10 cellular contexts compared by ENCODE assay signal in the genomic region with DNA sequence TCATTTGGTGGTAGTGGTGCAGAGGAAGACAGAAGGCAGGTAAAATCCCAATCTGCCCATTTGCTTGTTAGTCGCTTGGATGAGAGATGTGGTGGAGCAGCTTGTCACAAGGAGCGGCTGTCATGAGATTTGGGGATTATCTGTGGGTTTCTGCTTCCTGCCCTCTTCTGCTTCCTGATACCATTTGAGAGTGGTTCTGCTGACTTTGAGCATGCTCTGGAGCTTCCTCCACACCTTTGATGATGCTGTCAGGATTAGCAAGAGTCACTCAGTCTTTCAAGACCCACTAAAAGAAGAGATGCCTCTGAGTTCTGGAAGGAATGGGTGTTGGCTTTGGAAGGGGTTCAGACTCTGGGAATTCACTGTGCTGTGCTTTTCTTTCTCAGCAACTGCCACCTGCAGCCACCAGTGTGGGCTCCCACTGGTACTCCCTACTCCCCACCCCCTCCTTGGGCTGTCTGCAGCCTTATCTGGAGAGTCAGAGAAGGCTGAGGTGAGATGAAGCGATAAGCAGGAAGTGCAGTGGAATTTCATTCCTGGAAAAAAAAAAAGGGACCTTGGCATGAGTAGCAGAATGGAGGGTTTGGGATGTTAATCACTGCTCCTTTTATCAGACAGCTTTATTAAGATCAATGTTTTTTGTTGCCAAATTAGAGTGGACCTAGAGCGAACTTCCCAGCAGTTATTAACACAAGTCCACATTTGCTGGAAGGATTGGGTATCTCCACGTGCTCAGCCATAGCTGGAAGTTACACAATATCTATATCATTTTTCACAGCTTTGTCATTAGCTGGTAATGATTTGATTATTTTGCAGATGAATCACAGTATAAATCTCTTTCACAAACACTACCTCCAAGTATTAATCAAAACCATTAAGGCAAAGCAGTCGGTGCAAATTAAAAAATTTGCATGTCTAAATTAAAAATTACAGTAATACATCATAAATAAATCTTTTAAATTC.
DNase-seq lines count a peak whose midpoint lies in the region; ATAC-seq and TF ChIP-seq lines count a peak whose summit lies in the region.
"Had no signal": no experiment of that assay in that cellular context is flagged by ENCODE, and none has a peak within 500 bp of the region (broad histone marks: within the 10 kb centered on the region; RNA-seq: fewer than 3 reads in every experiment).

No MANE protein-coding gene starts in this region.

- no peak for TF ChIP-seq POLR2A in prostate gland (IDR thresholded peaks at IDR 0.05)

- H3K27me3 Mint-ChIP-seq in activated naive CD8-positive, alpha-beta T cell treated with anti-CD3 and anti-CD28 coated beads, Interleukin-2, amount 10 ng/mL, durations not matched to agents 7 days and 5 days = no peaks in the 10 kb centered on the region
- H3K27me3 Mint-ChIP-seq: type B pancreatic cell had no signal

- H3K4me1 Mint-ChIP-seq in activated naive CD8-positive, alpha-beta T cell treated with anti-CD3 and anti-CD28 coated beads, Interleukin-2, amount 10 ng/mL, durations not matched to agents 7 days and 5 days = peaks cover 36% of the 10 kb centered on the region

- H3K27ac Mint-ChIP-seq in activated naive CD8-positive, alpha-beta T cell treated with anti-CD3 and anti-CD28 coated beads, Interleukin-2, amount 10 ng/mL, durations not matched to agents 7 days and 5 days = peak overlapping the region; percentile 58
- H3K27ac Mint-ChIP-seq: type B pancreatic cell had no signal

- H3K36me3 Mint-ChIP-seq in activated naive CD8-positive, alpha-beta T cell treated with anti-CD3 and anti-CD28 coated beads, Interleukin-2, amount 10 ng/mL, durations not matched to agents 7 days and 5 days = peaks cover 21% of the 10 kb centered on the region
- H3K36me3 Mint-ChIP-seq: type B pancreatic cell had no signal

- DNase-seq in activated CD4-positive, alpha-beta T cell treated with anti-CD3 and anti-CD28 coated beads for 48 hours = peak; percentile 31
- no peak for DNase-seq in activated CD4-positive, alpha-beta T cell treated with anti-CD3 and anti-CD28 coated beads, Interleukin-2, amount 50 U/mL, for 1 hour
- DNase-seq in NCI-H69 (lab: John Stamatoyannopoulos, UW) = peak; percentile 13
- DNase-seq in activated naive CD8-positive, alpha-beta T cell treated with anti-CD3 and anti-CD28 coated beads, Interleukin-2, amount 10 ng/mL, durations not matched to agents 7 days and 5 days = peak; percentile 34
- DNase-seq in prostate gland (ENCODE audit: low spot score) = peak; percentile 6
- DNase-seq in cortex of kidney (lab: John Stamatoyannopoulos, UW) = no peak

- H3K9me3 Mint-ChIP-seq in activated naive CD8-positive, alpha-beta T cell treated with anti-CD3 and anti-CD28 coated beads, Interleukin-2, amount 10 ng/mL, durations not matched to agents 7 days and 5 days = peaks cover 10% of the 10 kb centered on the region
- H3K9me3 Mint-ChIP-seq: type B pancreatic cell had no signal

- H3K4me3 ChIP-seq in prostate gland = no peak overlapping the region
- H3K4me3 ChIP-seq: K562 had no signal

- intact Hi-C loops in prostate gland (cut with DNase I) = no loop called here

- no peak for TF ChIP-seq CTCF in prostate gland (IDR thresholded peaks at IDR 0.05)

- H3K4me3 Mint-ChIP-seq in activated naive CD8-positive, alpha-beta T cell treated with anti-CD3 and anti-CD28 coated beads, Interleukin-2, amount 10 ng/mL, durations not matched to agents 7 days and 5 days = peak overlapping the region; percentile 39
- H3K4me3 Mint-ChIP-seq: type B pancreatic cell had no signal

- WGBS in prostate gland = 38% methylated on average over 6 of the region's 6 CpGs

- POLR2A ChIA-PET in activated naive CD8-positive, alpha-beta T cell treated with anti-CD3 and anti-CD28 coated beads, Interleukin-2, amount 10 ng/mL, durations not matched to agents 7 days and 5 days (lab: Charles Lee) = interaction anchor here (0.8 to 1.9 kb wide), 6 partner anchors 11 to 100 kb away, joined by 3 to 6 read pairs (median 4); no protein-coding TSS in a partner anchor

- H3K27me3 ChIP-seq in prostate gland (replicated peaks; ENCODE audit: insufficient read depth) = no peaks in the 10 kb centered on the region

- peak; percentile 73 for ATAC-seq in activated naive CD8-positive, alpha-beta T cell treated with anti-CD3 and anti-CD28 coated beads, Interleukin-2, amount 10 ng/mL, durations not matched to agents 7 days and 5 days (ENCODE audit: low read depth)
- ATAC-seq in HG03460 (IDR thresholded peaks at IDR 0.05; ENCODE audit: unreplicated experiment) = no peak
- no peak for ATAC-seq in HG02571 (IDR thresholded peaks at IDR 0.05; ENCODE audit: unreplicated experiment)
- ATAC-seq: K562 had no signal

- H3K27ac ChIP-seq in prostate gland = no peak overlapping the region

- H3K9me3 ChIP-seq in prostate gland = no peaks in the 10 kb centered on the region

- no peaks in the 10 kb centered on the region for H3K4me1 ChIP-seq in prostate gland (replicated peaks)

- H3K36me3 ChIP-seq in prostate gland = no peaks in the 10 kb centered on the region

Comparison
In these comparisons a context has a peak if more than half of its experiments do, and no peak if none do; other contexts are left out.
1. DNase-seq: peak in activated CD4-positive, alpha-beta T cell treated with anti-CD3 and anti-CD28 coated beads for 48 hours (single experiment), NCI-H69 (single experiment), activated naive CD8-positive, alpha-beta T cell treated with anti-CD3 and anti-CD28 coated beads, Interleukin-2, amount 10 ng/mL, durations not matched to agents 7 days and 5 days (single experiment) and prostate gland (single experiment); none in activated CD4-positive, alpha-beta T cell treated with anti-CD3 and anti-CD28 coated beads, Interleukin-2, amount 50 U/mL, for 1 hour (single experiment) and cortex of kidney (single experiment).